In genomic region chr18:76821875-76822509, GRCh38 we compare ENCODE assay signal across 8 cellular contexts. TPM values are rescaled to one million over a fixed set of nuclear protein-coding genes. Genes with fewer than 3 reads are reported as not detected.
A peak's percentile ranks its signal among the peaks of the same experiment; 100 is the strongest.
DNase-seq lines count a peak whose midpoint lies in the region; ATAC-seq and TF ChIP-seq lines count a peak whose summit lies in the region.

No MANE protein-coding gene starts in this region.

- H3K9me3 Mint-ChIP-seq in T-helper 2 cell treated with Interferon-gamma antibody and Interleukin-4, amounts not matched to agents 5 μg/mL and 100 μg/mL, for 36 hours = no peaks in the 10 kb centered on the region

- intact Hi-C loops in sigmoid colon (cut with DNase I) = loop anchor here (2.0 to 10.0 kb wide), 3 partner anchors 19 to 327 kb away; partner anchors contain the start of gene ZNF516

- peaks cover 16% of the 10 kb centered on the region for H3K36me3 Mint-ChIP-seq in T-helper 2 cell treated with Interferon-gamma antibody and Interleukin-4, amounts not matched to agents 5 μg/mL and 100 μg/mL, for 36 hours (ENCODE audit: low read depth)

- no peaks in the 10 kb centered on the region for H3K9me3 ChIP-seq in iPS DF 6.9 (ENCODE audit: control insufficient read depth, insufficient read depth, low read length)
- H3K9me3 ChIP-seq in sigmoid colon = no peaks in the 10 kb centered on the region

- peak; percentile 48 for DNase-seq in Daoy (ENCODE audit: low read depth)
- peak; percentile 75 for DNase-seq in HuH-7.5 (ENCODE audit: low spot score)
- peak; percentile 65 for DNase-seq in T-helper 2 cell treated with Interferon-gamma antibody and Interleukin-4, amounts not matched to agents 5 μg/mL and 100 μg/mL, for 36 hours (ENCODE audit: low spot score)
- no peak for DNase-seq in astrocyte of the cerebellum (ENCODE audit: low read depth)
- no peak for DNase-seq in iPS DF 6.9 (ENCODE audit: low read depth, low spot score)
- peak; percentile 83 for DNase-seq in sigmoid colon
- no peak for DNase-seq in GOT3 (lab: John Stamatoyannopoulos, UW)

- H3K4me3 Mint-ChIP-seq in T-helper 2 cell treated with Interferon-gamma antibody and Interleukin-4, amounts not matched to agents 5 μg/mL and 100 μg/mL, for 36 hours = peak overlapping the region; percentile 96

- H3K27me3 ChIP-seq in iPS DF 6.9 (ENCODE audit: control insufficient read depth, insufficient read depth, low read length) (no peaks in the 10 kb centered on the region), sigmoid colon (no peaks in the 10 kb centered on the region)

- TF ChIP-seq CTCF in astrocyte of the cerebellum (IDR thresholded peaks at IDR 0.05; ENCODE audit: low read depth, low read length, missing control alignments) = no peak
- TF ChIP-seq CTCF in sigmoid colon (IDR thresholded peaks at IDR 0.05) = no peak

- peak overlapping the region; percentile 89 for H3K4me3 ChIP-seq in astrocyte of the cerebellum (ENCODE audit: low read depth, low read length)
- peak overlapping the region; percentile 100 for H3K4me3 ChIP-seq in iPS DF 6.9 (ENCODE audit: low read length)
- peak overlapping the region; percentile 81 to 96 (median 94) for H3K4me3 ChIP-seq in sigmoid colon

- no CpG with 5 or more reads among the region's 89 CpGs for WGBS in iPS DF 6.9 (ENCODE audit: insufficient coverage, insufficient read length)
- WGBS in sigmoid colon, 2 donors = 0 to 1% methylated on average over 89 of the region's 89 CpGs

- H3K27me3 Mint-ChIP-seq in T-helper 2 cell treated with Interferon-gamma antibody and Interleukin-4, amounts not matched to agents 5 μg/mL and 100 μg/mL, for 36 hours (ENCODE audit: low read depth) = no peaks in the 10 kb centered on the region

- in situ Hi-C loops in astrocyte of the cerebellum (cut with HindIII; ENCODE audit: low sequenced_read_pairs) = no loop called here

- no peaks in the 10 kb centered on the region for H3K4me1 ChIP-seq in iPS DF 6.9 (ENCODE audit: control insufficient read depth, insufficient read depth, low read length)
- peaks cover 0 to 45% (median 26%) of the 10 kb centered on the region in 4 donors for H3K4me1 ChIP-seq in sigmoid colon

- peak overlapping the region; percentile 96 for H3K27ac Mint-ChIP-seq in T-helper 2 cell treated with Interferon-gamma antibody and Interleukin-4, amounts not matched to agents 5 μg/mL and 100 μg/mL, for 36 hours

- ATAC-seq in GM21515 (IDR thresholded peaks at IDR 0.05; ENCODE audit: unreplicated experiment) = peak; percentile 44

- no peaks in the 10 kb centered on the region for H3K36me3 ChIP-seq in iPS DF 6.9 (ENCODE audit: control insufficient read depth, insufficient read depth, low read length)
- H3K36me3 ChIP-seq in sigmoid colon = no peaks in the 10 kb centered on the region

- H3K4me1 Mint-ChIP-seq in T-helper 2 cell treated with Interferon-gamma antibody and Interleukin-4, amounts not matched to agents 5 μg/mL and 100 μg/mL, for 36 hours (ENCODE audit: low read depth) = peaks cover 31% of the 10 kb centered on the region

- H3K27ac ChIP-seq in iPS DF 6.9 (ENCODE audit: low read length) (no peak overlapping the region), sigmoid colon (peak overlapping the region; percentile 96 to 100 (median 98))

- TF ChIP-seq EP300 in sigmoid colon (IDR thresholded peaks at IDR 0.05) = no peak

- TF ChIP-seq POLR2A in sigmoid colon (IDR thresholded peaks at IDR 0.05) = no peak

RNA-seq across cellular contexts. Expression of gene ZNF236, which starts 0.4 kb away (rescaled TPM):
- 2.5 and 14.3 TPM in 2 replicates for total RNA-seq in Daoy (2014; rRNA removed; shearing (Covaris generic))
- 10 to 100 TPM; 18.9 to 26.6 (median 22.4) TPM for total RNA-seq in sigmoid colon
- polyA plus RNA-seq in sigmoid colon = 1 to 10 TPM in 1 of 3 donors, under 1 TPM in 2; 0.60 to 3.4 (median 0.92) TPM

Comparison
In these comparisons a context has a peak if more than half of its experiments do, and no peak if none do; other contexts are left out.
1. DNase-seq: peak in Daoy (single experiment), HuH-7.5 (single experiment), T-helper 2 cell treated with Interferon-gamma antibody and Interleukin-4, amounts not matched to agents 5 μg/mL and 100 μg/mL, for 36 hours (single experiment) and sigmoid colon (single experiment); none in astrocyte of the cerebellum (single experiment), iPS DF 6.9 (single experiment) and GOT3 (single experiment).
2. Peak in every context shown above with its lines, with median percentiles within 50 percentile points of each other: H3K4me3 ChIP-seq.